ENCODE assay signal across 8 cellular contexts in genomic region chr19:3506384-3507340, GRCh38. TPM values are rescaled to one million over a fixed set of nuclear protein-coding genes. Genes with fewer than 3 reads are reported as not detected.
DNase-seq lines count a peak whose midpoint lies in the region; ATAC-seq, FAIRE-seq and TF ChIP-seq lines count a peak whose summit lies in the region.

No MANE protein-coding gene starts in this region.

- H3K36me3 ChIP-seq in BE2C: peaks cover 13% of the 10 kb centered on the region; the same call in 1 of the 2 replicates
- H3K36me3 ChIP-seq in astrocyte (ENCODE audit: insufficient read depth, low read length): no peaks in the 10 kb centered on the region
- peaks cover 6% of the 10 kb centered on the region for H3K36me3 ChIP-seq in iPS-15b (ENCODE audit: control insufficient read depth, insufficient read depth, low read length)
- H3K36me3 ChIP-seq in small intestine (ENCODE audit: control insufficient read depth in 2 of 2, insufficient read depth in 2 of 2, low read length in 2 of 2): peaks cover 2% of the 10 kb centered on the region in 2 donors

- H3K79me2 ChIP-seq in astrocyte (ENCODE audit: insufficient read depth, low read length): peaks cover 55% of the 10 kb centered on the region

- no peaks in the 10 kb centered on the region for H3K9me3 ChIP-seq in BE2C
- H3K9me3 ChIP-seq in astrocyte (ENCODE audit: insufficient read depth, low read depth, low read length): no peaks in the 10 kb centered on the region
- no peaks in the 10 kb centered on the region for H3K9me3 ChIP-seq in iPS-15b (ENCODE audit: control insufficient read depth, insufficient read depth, low read length)
- H3K9me3 ChIP-seq in small intestine (ENCODE audit: control insufficient read depth, low read depth): no peaks in the 10 kb centered on the region

- no peaks in the 10 kb centered on the region for H3K9me3 Mint-ChIP-seq in astrocyte (ENCODE audit: unreplicated experiment)

- TF ChIP-seq CTCF in BE2C (IDR thresholded peaks at IDR 0.05; ENCODE audit: low read depth, low read length) (no peak), GM20000 (IDR thresholded peaks at IDR 0.05; ENCODE audit: extremely low read depth, missing control alignments) (no peak), astrocyte (IDR thresholded peaks at IDR 0.05; ENCODE audit: insufficient read depth, low read depth, low read length) (no peak)

- FAIRE-seq in astrocyte (lab: Jason Lieb, UNC): no peak
- FAIRE-seq in small intestine (lab: Jason Lieb, UNC): no peak

- peak overlapping the region; percentile 25 for H2AFZ ChIP-seq in astrocyte (ENCODE audit: low read depth, low read length)

- WGBS in small intestine, 3 donors: 0% methylated on average over 36 to 69 of the region's 69 CpGs

- H4K20me1 ChIP-seq in astrocyte (ENCODE audit: insufficient read depth, low read length): peaks cover 44% of the 10 kb centered on the region

- H3K27me3 ChIP-seq in BE2C: no peaks in the 10 kb centered on the region
- H3K27me3 ChIP-seq in astrocyte (ENCODE audit: insufficient read depth, low read length): no peaks in the 10 kb centered on the region
- no peaks in the 10 kb centered on the region for H3K27me3 ChIP-seq in iPS-15b (ENCODE audit: control insufficient read depth, insufficient read depth, low read length)
- no peaks in the 10 kb centered on the region for H3K27me3 ChIP-seq in small intestine (ENCODE audit: control insufficient read depth in 2 of 2, insufficient read depth in 2 of 2, low read length in 2 of 2)

- H3K36me3 Mint-ChIP-seq in astrocyte (ENCODE audit: low read depth, unreplicated experiment): peaks cover 6% of the 10 kb centered on the region

- no peaks in the 10 kb centered on the region; the same call in none of the 2 replicates for H3K4me1 ChIP-seq in BE2C
- H3K4me1 ChIP-seq in astrocyte (ENCODE audit: insufficient read depth, low read length): peaks cover 36% of the 10 kb centered on the region
- no peaks in the 10 kb centered on the region for H3K4me1 ChIP-seq in iPS-15b (ENCODE audit: control insufficient read depth, insufficient read depth, low read length)
- peaks cover 0 to 4% of the 10 kb centered on the region in 2 donors for H3K4me1 ChIP-seq in small intestine (ENCODE audit: control insufficient read depth in 2 of 2, insufficient read depth in 1 of 2, low read depth in 1 of 2, low read length in 1 of 2)

- H3K27ac ChIP-seq in astrocyte (ENCODE audit: low read depth, low read length): peak overlapping the region; percentile 80
- H3K27ac ChIP-seq in small intestine (ENCODE audit: low read depth in 1 of 2, low read length in 1 of 2): peak overlapping the region; percentile 57 to 91

- H3K4me3 ChIP-seq in BE2C (ENCODE audit: low read depth, low read length) (peak overlapping the region; percentile 83), astrocyte (ENCODE audit: insufficient read depth, low read depth, low read length) (peak overlapping the region; percentile 82), iPS-15b (ENCODE audit: low read depth, low read length) (peak overlapping the region; percentile 94), small intestine (ENCODE audit: low read depth in 1 of 2, low read length in 2 of 2) (peak overlapping the region; percentile 96)

- peaks cover 24% of the 10 kb centered on the region for H3K4me1 Mint-ChIP-seq in astrocyte (ENCODE audit: low read depth, unreplicated experiment)

- peak overlapping the region; percentile 94 for H3K4me3 Mint-ChIP-seq in astrocyte (ENCODE audit: unreplicated experiment)

- peak overlapping the region; percentile 100 for H3K4me2 ChIP-seq in astrocyte (ENCODE audit: low read length)

- DNase-seq in BE2C (no peak), GM20000 (ENCODE audit: low spot score) (peak; percentile 58), NCI-H226 (peak; percentile 17), astrocyte (ENCODE audit: low read depth) (no peak), small intestine (peak; percentile 27), DMS153 (lab: John Stamatoyannopoulos, UW) (no peak)

- no peak for ATAC-seq in GM18858 (IDR thresholded peaks at IDR 0.05; ENCODE audit: unreplicated experiment)

- H3K9ac ChIP-seq in astrocyte (ENCODE audit: low read length): peak overlapping the region; percentile 89
- H3K9ac ChIP-seq in iPS-15b (ENCODE audit: low read depth, low read length): peak overlapping the region; percentile 37

- peak overlapping the region; percentile 93 for H3K27ac Mint-ChIP-seq in astrocyte (ENCODE audit: unreplicated experiment)

- no peaks in the 10 kb centered on the region for H3K27me3 Mint-ChIP-seq in astrocyte (ENCODE audit: low read depth, unreplicated experiment)

RNA-seq across cellular contexts. Expression of gene FZR1, which starts 0.6 kb away (rescaled TPM):
- 79.6 TPM for polyA plus RNA-seq in BE2C (2012; ENCODE audit: insufficient read depth, insufficient read length, low read depth)
- total RNA-seq in astrocyte: 47.0 and 51.8 TPM in 2 replicates
- 10 to 100 TPM; 29.5 to 33.1 (median 32.1) TPM for polyA plus RNA-seq in small intestine

RNA-seq across cellular contexts. Expression of gene DOHH, which starts 6.2 kb away (rescaled TPM):
- polyA plus RNA-seq in BE2C (2012; ENCODE audit: insufficient read depth, insufficient read length, low read depth): 76.3 TPM
- 14.5 and 16.2 TPM in 2 replicates for total RNA-seq in astrocyte
- polyA plus RNA-seq in small intestine: 10 to 100 TPM in 1 of 3 donors, 1 to 10 TPM in 2; 5.4 to 18.4 (median 6.2) TPM

RNA-seq across cellular contexts. Expression of gene SMIM44, which starts 23.4 kb away (rescaled TPM):
- not detected for polyA plus RNA-seq in BE2C (2012; ENCODE audit: insufficient read depth, insufficient read length, low read depth)
- total RNA-seq in astrocyte: not detected in 2 replicates
- under 1 TPM in 1 of 3 donors, not detected in 2; 0.63 TPM for polyA plus RNA-seq in small intestine

RNA-seq across cellular contexts. Expression of gene SMIM24, which starts 26.3 kb away (rescaled TPM):
- not detected for polyA plus RNA-seq in BE2C (2012; ENCODE audit: insufficient read depth, insufficient read length, low read depth)
- total RNA-seq in astrocyte: not detected in 2 replicates
- polyA plus RNA-seq in small intestine: 1,000 to 10,000 TPM in 2 of 3 donors, 100 to 1,000 TPM in 1; 270 to 1,947 (median 1,892) TPM

RNA-seq across cellular contexts. Expression of gene TEKTIP1, which starts 32.3 kb away (rescaled TPM):
- 6.1 TPM for polyA plus RNA-seq in BE2C (2012; ENCODE audit: insufficient read depth, insufficient read length, low read depth)
- total RNA-seq in astrocyte: 0.68 TPM in 1 of 2 replicates, not detected in the other
- polyA plus RNA-seq in small intestine: 1 to 10 TPM in 1 of 3 donors, under 1 TPM in 1, not detected in 1; 0.73 to 1.3 TPM

Comparison
In these comparisons a context has a peak if more than half of its experiments do, and no peak if none do; other contexts are left out.
1. DNase-seq: peak in GM20000 (single experiment), NCI-H226 (single experiment) and small intestine (single experiment); none in BE2C (single experiment), astrocyte (single experiment) and DMS153 (single experiment).
2. Peak in every context shown above with its lines, with median percentiles within 50 percentile points of each other: H3K4me3 ChIP-seq.